ENCODE assay signal across 1 cellular context in the genomic region with DNA sequence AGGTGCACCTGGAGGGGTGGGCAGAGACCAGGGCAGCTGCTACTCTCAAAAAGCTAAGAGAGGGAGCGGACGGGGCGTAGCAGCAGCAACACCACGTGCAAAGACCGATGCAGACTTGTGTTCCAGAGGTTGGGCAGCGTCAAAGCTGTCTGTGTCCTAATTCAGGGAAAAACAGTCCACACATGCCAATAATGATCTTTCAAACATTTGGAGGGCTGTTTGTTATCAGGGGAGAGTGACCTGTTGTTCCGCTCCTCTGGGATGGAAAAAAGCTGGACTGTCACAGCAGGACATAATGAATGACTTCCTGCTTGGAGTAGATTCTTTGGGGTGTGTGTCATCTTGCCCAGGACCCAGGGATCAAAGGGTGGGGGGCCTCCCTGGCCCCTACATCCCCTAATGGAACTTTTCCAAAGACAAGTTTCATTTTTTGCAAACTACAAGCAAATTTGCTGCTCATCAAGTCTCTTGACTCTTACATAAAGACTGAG.
TF ChIP-seq lines count a peak whose summit lies in the region.

No MANE protein-coding gene starts in this region.

TF ChIP-seq in HepG2, 621 proteins besides CTCF, POLR2A, EP300 and RAD21 (continued from another document and continues in another):
- TF ChIP-seq, protein P1, sequence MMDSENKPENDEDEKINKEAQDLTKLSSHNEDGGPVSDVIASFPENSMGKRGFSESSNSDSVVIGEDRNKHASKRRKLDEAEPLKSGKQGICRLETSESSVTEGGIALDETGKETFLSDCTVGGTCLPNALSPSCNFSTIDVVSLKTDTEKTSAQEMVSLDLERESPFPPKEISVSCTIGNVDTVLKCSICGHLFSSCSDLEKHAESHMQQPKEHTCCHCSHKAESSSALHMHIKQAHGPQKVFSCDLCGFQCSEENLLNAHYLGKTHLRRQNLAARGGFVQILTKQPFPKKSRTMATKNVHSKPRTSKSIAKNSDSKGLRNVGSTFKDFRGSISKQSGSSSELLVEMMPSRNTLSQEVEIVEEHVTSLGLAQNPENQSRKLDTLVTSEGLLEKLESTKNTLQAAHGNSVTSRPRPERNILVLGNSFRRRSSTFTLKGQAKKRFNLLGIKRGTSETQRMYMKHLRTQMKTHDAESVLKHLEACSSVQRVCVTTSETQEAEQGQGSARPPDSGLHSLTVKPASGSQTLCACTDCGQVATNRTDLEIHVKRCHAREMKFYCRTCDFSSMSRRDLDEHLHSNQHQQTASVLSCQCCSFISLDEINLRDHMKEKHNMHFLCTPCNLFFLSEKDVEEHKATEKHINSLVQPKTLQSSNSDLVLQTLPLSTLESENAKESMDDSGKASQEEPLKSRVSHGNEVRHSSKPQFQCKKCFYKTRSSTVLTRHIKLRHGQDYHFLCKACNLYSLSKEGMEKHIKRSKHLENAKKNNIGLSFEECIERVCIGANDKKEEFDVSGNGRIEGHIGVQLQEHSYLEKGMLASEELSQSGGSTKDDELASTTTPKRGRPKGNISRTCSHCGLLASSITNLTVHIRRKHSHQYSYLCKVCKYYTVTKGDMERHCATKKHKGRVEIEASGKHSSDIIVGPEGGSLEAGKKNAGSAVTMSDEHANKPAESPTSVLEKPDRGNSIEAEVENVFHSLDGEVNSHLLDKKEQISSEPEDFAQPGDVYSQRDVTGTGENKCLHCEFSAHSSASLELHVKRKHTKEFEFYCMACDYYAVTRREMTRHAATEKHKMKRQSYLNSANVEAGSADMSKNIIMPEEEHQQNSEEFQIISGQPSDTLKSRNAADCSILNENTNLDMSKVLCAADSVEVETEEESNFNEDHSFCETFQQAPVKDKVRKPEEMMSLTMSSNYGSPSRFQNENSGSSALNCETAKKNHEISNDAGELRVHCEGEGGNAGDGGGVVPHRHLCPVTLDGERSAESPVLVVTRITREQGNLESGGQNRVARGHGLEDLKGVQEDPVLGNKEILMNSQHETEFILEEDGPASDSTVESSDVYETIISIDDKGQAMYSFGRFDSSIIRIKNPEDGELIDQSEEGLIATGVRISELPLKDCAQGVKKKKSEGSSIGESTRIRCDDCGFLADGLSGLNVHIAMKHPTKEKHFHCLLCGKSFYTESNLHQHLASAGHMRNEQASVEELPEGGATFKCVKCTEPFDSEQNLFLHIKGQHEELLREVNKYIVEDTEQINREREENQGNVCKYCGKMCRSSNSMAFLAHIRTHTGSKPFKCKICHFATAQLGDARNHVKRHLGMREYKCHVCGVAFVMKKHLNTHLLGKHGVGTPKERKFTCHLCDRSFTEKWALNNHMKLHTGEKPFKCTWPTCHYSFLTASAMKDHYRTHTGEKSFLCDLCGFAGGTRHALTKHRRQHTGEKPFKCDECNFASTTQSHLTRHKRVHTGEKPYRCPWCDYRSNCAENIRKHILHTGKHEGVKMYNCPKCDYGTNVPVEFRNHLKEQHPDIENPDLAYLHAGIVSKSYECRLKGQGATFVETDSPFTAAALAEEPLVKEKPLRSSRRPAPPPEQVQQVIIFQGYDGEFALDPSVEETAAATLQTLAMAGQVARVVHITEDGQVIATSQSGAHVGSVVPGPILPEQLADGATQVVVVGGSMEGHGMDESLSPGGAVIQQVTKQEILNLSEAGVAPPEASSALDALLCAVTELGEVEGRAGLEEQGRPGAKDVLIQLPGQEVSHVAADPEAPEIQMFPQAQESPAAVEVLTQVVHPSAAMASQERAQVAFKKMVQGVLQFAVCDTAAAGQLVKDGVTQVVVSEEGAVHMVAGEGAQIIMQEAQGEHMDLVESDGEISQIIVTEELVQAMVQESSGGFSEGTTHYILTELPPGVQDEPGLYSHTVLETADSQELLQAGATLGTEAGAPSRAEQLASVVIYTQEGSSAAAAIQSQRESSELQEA (CRISPR knock-in tag; IDR thresholded peaks at IDR 0.05; ENCODE audit: not compliant biosample characterization): no peak
- TF ChIP-seq MAX (IDR thresholded peaks at IDR 0.05) (peak; percentile 77), ZNF879 (CRISPR knock-in tag; IDR thresholded peaks at IDR 0.05) (0 out of 2 replicates have a peak, but pooled peaks have one; percentile 40), JUND (CRISPR knock-in tag; IDR thresholded peaks at IDR 0.05) (peak; percentile 63; the same call in 1 of the 2 replicates), PAWR (CRISPR knock-in tag; IDR thresholded peaks at IDR 0.05; ENCODE audit: borderline replicate concordance) (no peak), ONECUT2 (CRISPR knock-in tag; IDR thresholded peaks at IDR 0.05) (no peak), ZNF205 (CRISPR knock-in tag; IDR thresholded peaks at IDR 0.05) (0 out of 2 replicates have a peak, but pooled peaks have one; percentile 16), PAXIP1 (CRISPR knock-in tag; conservative IDR thresholded peaks at IDR 0.05) (peak; percentile 85), FOXP1 (IDR thresholded peaks at IDR 0.05) (no peak), FOXP1 (CRISPR knock-in tag; IDR thresholded peaks at IDR 0.05) (peak; percentile 38), ZNF687 (CRISPR knock-in tag; IDR thresholded peaks at IDR 0.05) (peak; percentile 89), SOX5 (CRISPR knock-in tag; IDR thresholded peaks at IDR 0.05; ENCODE audit: borderline replicate concordance) (peak; percentile 71), ATF7 (IDR thresholded peaks at IDR 0.05) (no peak), ATF7 (CRISPR knock-in tag; IDR thresholded peaks at IDR 0.05) (peak; percentile 75; the same call in 1 of the 2 replicates), CBX5 (CRISPR knock-in tag; IDR thresholded peaks at IDR 0.05; ENCODE audit: borderline replicate concordance) (0 out of 2 replicates have a peak, but pooled peaks have one; percentile 22), MEIS1 (CRISPR knock-in tag; IDR thresholded peaks at IDR 0.05; ENCODE audit: borderline replicate concordance) (peak; percentile 92), DR1 (CRISPR knock-in tag; IDR thresholded peaks at IDR 0.05) (no peak), ARID5B (CRISPR knock-in tag; IDR thresholded peaks at IDR 0.05) (peak; percentile 52; the same call in 1 of the 2 replicates), ISX (CRISPR knock-in tag; conservative IDR thresholded peaks at IDR 0.05) (no peak), ZNF24 (IDR thresholded peaks at IDR 0.05) (peak; percentile 92), TEAD3 (CRISPR knock-in tag; optimal IDR thresholded peaks at IDR 0.05; ENCODE audit: borderline replicate concordance) (peak; percentile 78), SP2 (CRISPR knock-in tag; IDR thresholded peaks at IDR 0.05) (no peak), FOXP4 (CRISPR knock-in tag; IDR thresholded peaks at IDR 0.05) (peak; percentile 50; the same call in 1 of the 2 replicates), SALL1 (CRISPR knock-in tag; IDR thresholded peaks at IDR 0.05) (peak; percentile 52)
- TF ChIP-seq, protein P2, sequence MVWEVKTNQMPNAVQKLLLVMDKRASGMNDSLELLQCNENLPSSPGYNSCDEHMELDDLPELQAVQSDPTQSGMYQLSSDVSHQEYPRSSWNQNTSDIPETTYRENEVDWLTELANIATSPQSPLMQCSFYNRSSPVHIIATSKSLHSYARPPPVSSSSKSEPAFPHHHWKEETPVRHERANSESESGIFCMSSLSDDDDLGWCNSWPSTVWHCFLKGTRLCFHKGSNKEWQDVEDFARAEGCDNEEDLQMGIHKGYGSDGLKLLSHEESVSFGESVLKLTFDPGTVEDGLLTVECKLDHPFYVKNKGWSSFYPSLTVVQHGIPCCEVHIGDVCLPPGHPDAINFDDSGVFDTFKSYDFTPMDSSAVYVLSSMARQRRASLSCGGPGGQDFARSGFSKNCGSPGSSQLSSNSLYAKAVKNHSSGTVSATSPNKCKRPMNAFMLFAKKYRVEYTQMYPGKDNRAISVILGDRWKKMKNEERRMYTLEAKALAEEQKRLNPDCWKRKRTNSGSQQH (CRISPR knock-in tag; IDR thresholded peaks at IDR 0.05; ENCODE audit: low read depth): 0 out of 2 replicates have a peak, but pooled peaks have one; percentile 52
- TF ChIP-seq, protein P3, sequence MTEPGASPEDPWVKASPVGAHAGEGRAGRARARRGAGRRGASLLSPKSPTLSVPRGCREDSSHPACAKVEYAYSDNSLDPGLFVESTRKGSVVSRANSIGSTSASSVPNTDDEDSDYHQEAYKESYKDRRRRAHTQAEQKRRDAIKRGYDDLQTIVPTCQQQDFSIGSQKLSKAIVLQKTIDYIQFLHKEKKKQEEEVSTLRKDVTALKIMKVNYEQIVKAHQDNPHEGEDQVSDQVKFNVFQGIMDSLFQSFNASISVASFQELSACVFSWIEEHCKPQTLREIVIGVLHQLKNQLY (CRISPR knock-in tag; IDR thresholded peaks at IDR 0.05): peak; percentile 55; the same call in 1 of the 2 replicates
